ENCODE assay signal across 11 cellular contexts in the genomic region with DNA sequence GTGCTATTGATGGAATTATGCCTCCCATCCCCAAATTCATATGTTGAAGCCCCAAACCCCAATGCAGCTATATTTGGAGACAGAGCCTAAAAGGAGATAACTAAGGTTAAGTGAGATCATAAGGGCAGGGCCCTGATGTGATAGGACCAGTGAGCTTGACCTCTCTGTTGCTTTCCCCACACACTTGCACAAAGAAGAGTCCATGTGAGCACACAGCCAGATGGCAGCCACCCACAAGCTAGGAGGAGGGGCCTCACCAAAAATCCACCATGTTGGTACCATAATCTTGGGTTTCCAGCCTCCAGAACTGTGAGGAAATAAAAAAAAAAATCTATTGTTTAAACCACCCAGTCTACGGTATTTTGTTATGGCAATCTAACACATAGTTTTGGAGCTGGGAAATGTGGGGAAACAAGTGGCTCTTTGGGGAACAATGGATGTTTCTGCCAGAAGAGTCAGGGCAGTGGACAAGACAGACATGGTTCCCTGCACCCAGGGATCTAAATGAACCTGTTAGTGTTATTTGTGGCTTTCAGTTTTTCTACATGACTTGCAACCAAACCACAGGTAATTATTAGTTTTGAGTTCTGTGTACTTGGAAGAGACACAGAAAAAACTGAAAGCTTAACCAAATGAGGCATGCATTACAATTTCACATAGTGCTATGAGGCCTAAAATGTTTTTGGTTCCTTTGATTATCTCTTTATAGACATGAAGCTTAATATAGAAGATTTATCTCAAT.
DNase-seq lines count a peak whose midpoint lies in the region; ATAC-seq and TF ChIP-seq lines count a peak whose summit lies in the region.
"Had no signal": no experiment of that assay in that cellular context is flagged by ENCODE, and none has a peak within 500 bp of the region (broad histone marks: within the 10 kb centered on the region; RNA-seq: fewer than 3 reads in every experiment).

No MANE protein-coding gene starts in this region.

- no peak overlapping the region for H3K9ac ChIP-seq in stomach smooth muscle (ENCODE audit: low read length in 2 of 2)

- peaks cover 2% of the 10 kb centered on the region for H3K27me3 Mint-ChIP-seq in activated naive CD8-positive, alpha-beta T cell treated with anti-CD3 and anti-CD28 coated beads for 36 hours

- H3K4me2 ChIP-seq in hepatocyte: no peak overlapping the region

- TF ChIP-seq CTCF in hepatocyte (IDR thresholded peaks at IDR 0.05; ENCODE audit: poor library complexity): no peak

- no peaks in the 10 kb centered on the region for H3K79me2 ChIP-seq in hepatocyte

- no peak overlapping the region for H3K27ac Mint-ChIP-seq in activated naive CD8-positive, alpha-beta T cell treated with anti-CD3 and anti-CD28 coated beads for 36 hours

- no peaks in the 10 kb centered on the region for H3K9me3 ChIP-seq in stomach smooth muscle (ENCODE audit: control insufficient read depth in 2 of 2, low read length in 2 of 2)
- H3K9me3 ChIP-seq in hepatocyte (ENCODE audit: low read depth): no peaks in the 10 kb centered on the region
- H3K9me3 ChIP-seq: transverse colon had no signal

- no peak overlapping the region for H3K4me3 Mint-ChIP-seq in activated naive CD8-positive, alpha-beta T cell treated with anti-CD3 and anti-CD28 coated beads for 36 hours

- WGBS in hepatocyte (ENCODE audit: low lambda C conversion rate, missing lambda C conversion rate): 96% methylated on average over 1 of the region's 1 CpG

- H3K9me2 ChIP-seq in hepatocyte (replicated peaks; ENCODE audit: insufficient read depth): no peaks in the 10 kb centered on the region

- peaks cover 23% of the 10 kb centered on the region for H3K4me1 ChIP-seq in stomach smooth muscle (ENCODE audit: control insufficient read depth, insufficient read depth, low read length)
- H3K4me1 ChIP-seq in hepatocyte (ENCODE audit: insufficient read depth): peaks cover 10% of the 10 kb centered on the region

- no peaks in the 10 kb centered on the region for H3K4me1 Mint-ChIP-seq in activated naive CD8-positive, alpha-beta T cell treated with anti-CD3 and anti-CD28 coated beads for 36 hours

- H3K27ac ChIP-seq in stomach smooth muscle (ENCODE audit: low read length) (peak overlapping the region; percentile 11), hepatocyte (no peak overlapping the region)
- H3K27ac ChIP-seq: transverse colon had no signal

- H3K36me3 Mint-ChIP-seq in activated naive CD8-positive, alpha-beta T cell treated with anti-CD3 and anti-CD28 coated beads for 36 hours: no peaks in the 10 kb centered on the region

- H2AFZ ChIP-seq in hepatocyte: no peak overlapping the region

- H3K27me3 ChIP-seq in stomach smooth muscle (ENCODE audit: control insufficient read depth in 1 of 2, insufficient read depth in 2 of 2, low read length in 2 of 2) (no peaks in the 10 kb centered on the region), hepatocyte (no peaks in the 10 kb centered on the region)
- H3K27me3 ChIP-seq: transverse colon had no signal

- no peaks in the 10 kb centered on the region for H4K20me1 ChIP-seq in hepatocyte (ENCODE audit: insufficient read depth, poor library complexity, severe bottlenecking)

- H3K4me3 ChIP-seq in stomach smooth muscle (ENCODE audit: low read length in 2 of 2) (no peak overlapping the region), hepatocyte (no peak overlapping the region)
- H3K4me3 ChIP-seq: transverse colon had no signal

- ATAC-seq in GM19035 (IDR thresholded peaks at IDR 0.05; ENCODE audit: unreplicated experiment) (peak; percentile 92), HG02571 (IDR thresholded peaks at IDR 0.05; ENCODE audit: unreplicated experiment) (peak; percentile 86), HG03378 (IDR thresholded peaks at IDR 0.05; ENCODE audit: unreplicated experiment) (peak; percentile 98)

- H3K36me3 ChIP-seq in stomach smooth muscle (ENCODE audit: control insufficient read depth in 2 of 2, insufficient read depth in 2 of 2, low read length in 2 of 2): no peaks in the 10 kb centered on the region
- no peaks in the 10 kb centered on the region for H3K36me3 ChIP-seq in hepatocyte (replicated peaks; ENCODE audit: insufficient read depth, low read depth)
- H3K36me3 ChIP-seq: transverse colon had no signal

- no peaks in the 10 kb centered on the region for H3K9me3 Mint-ChIP-seq in activated naive CD8-positive, alpha-beta T cell treated with anti-CD3 and anti-CD28 coated beads for 36 hours

- DNase-seq in activated naive CD8-positive, alpha-beta T cell treated with anti-CD3 and anti-CD28 coated beads for 36 hours: no peak
- DNase-seq in hepatocyte (ENCODE audit: low spot score): no peak
- no peak for DNase-seq in KG1 (lab: John Stamatoyannopoulos, UW)
- no peak for DNase-seq in OCI-M1 (lab: John Stamatoyannopoulos, UW)
- DNase-seq: activated CD4-positive, alpha-beta T cell treated with anti-CD3 and anti-CD28 coated beads for 4 hours; stimulated activated CD4-positive, alpha-beta T cell treated with anti-CD3 and anti-CD28 coated beads, Interleukin-2, amount 100 ng/mL, for 48 hours; transverse colon had no signal
